ENCODE assay signal across 8 cellular contexts in genomic region chr5:180670586-180671359, GRCh38. TPM values are rescaled to one million over a fixed set of nuclear protein-coding genes. Genes with fewer than 3 reads are reported as not detected.
DNase-seq lines count a peak whose midpoint lies in the region; ATAC-seq and TF ChIP-seq lines count a peak whose summit lies in the region.

No MANE protein-coding gene starts in this region.

- peaks cover 8% of the 10 kb centered on the region for H3K4me1 Mint-ChIP-seq in MCF 10A (ENCODE audit: insufficient read depth, unreplicated experiment)
- H3K4me1 Mint-ChIP-seq in activated T-helper 2 cell treated with anti-CD3 and anti-CD28 coated beads, Interferon-gamma antibody, Interleukin-2, Interleukin-4, amounts not matched to agents 10 μg/mL and 5 μg/mL and 100 μg/mL, durations not matched to agents 14 hours and 24 hours and 36 hours (ENCODE audit: low read depth) = peaks cover 5% of the 10 kb centered on the region

- H3K27ac Mint-ChIP-seq in MCF 10A (ENCODE audit: low read depth, unreplicated experiment) = no peak overlapping the region
- no peak overlapping the region for H3K27ac Mint-ChIP-seq in activated T-helper 2 cell treated with anti-CD3 and anti-CD28 coated beads, Interferon-gamma antibody, Interleukin-2, Interleukin-4, amounts not matched to agents 10 μg/mL and 5 μg/mL and 100 μg/mL, durations not matched to agents 14 hours and 24 hours and 36 hours

- peaks cover 2% of the 10 kb centered on the region for H3K9me3 Mint-ChIP-seq in MCF 10A (ENCODE audit: unreplicated experiment)
- H3K9me3 Mint-ChIP-seq in activated T-helper 2 cell treated with anti-CD3 and anti-CD28 coated beads, Interferon-gamma antibody, Interleukin-2, Interleukin-4, amounts not matched to agents 10 μg/mL and 5 μg/mL and 100 μg/mL, durations not matched to agents 14 hours and 24 hours and 36 hours = no peaks in the 10 kb centered on the region

- H3K27me3 Mint-ChIP-seq in MCF 10A (ENCODE audit: insufficient read depth, unreplicated experiment) = peaks cover 13% of the 10 kb centered on the region
- peaks cover 24% of the 10 kb centered on the region for H3K27me3 Mint-ChIP-seq in activated T-helper 2 cell treated with anti-CD3 and anti-CD28 coated beads, Interferon-gamma antibody, Interleukin-2, Interleukin-4, amounts not matched to agents 10 μg/mL and 5 μg/mL and 100 μg/mL, durations not matched to agents 14 hours and 24 hours and 36 hours (ENCODE audit: low read depth)

- DNase-seq in EH (ENCODE audit: low read depth) (peak; percentile 29), LHCN-M2 (ENCODE audit: low read depth) (peak; percentile 69), SW480 (ENCODE audit: low spot score) (peak; percentile 62), MCF 10A (ENCODE audit: unreplicated experiment) (peak; percentile 75), left colon (peak in 1 of 2 donors; percentile 53)
- DNase-seq in stimulated activated CD8-positive, alpha-beta memory T cell treated with anti-CD3 and anti-CD28 coated beads, Interleukin-12 subunit alpha, Interleukin-12 subunit beta, amount 100 ng/mL, for 4 hours (ENCODE audit: low read depth) = peak; percentile 18
- no peak for DNase-seq in activated T-helper 2 cell treated with anti-CD3 and anti-CD28 coated beads, Interferon-gamma antibody, Interleukin-2, Interleukin-4, amounts not matched to agents 10 μg/mL and 5 μg/mL and 100 μg/mL, durations not matched to agents 14 hours and 24 hours and 36 hours (ENCODE audit: low spot score)

- intact Hi-C loops in MCF 10A (cut with micrococcal nuclease) = loop anchor here (1.0 to 10.0 kb wide), 4 partner anchors 64 to 543 kb away; no protein-coding TSS in a partner anchor
- intact Hi-C loops in left colon (cut with DNase I, micrococcal nuclease) = no loop called here
- intact Hi-C loops in activated T-helper 2 cell treated with anti-CD3 and anti-CD28 coated beads, Interferon-gamma antibody, Interleukin-2, Interleukin-4, amounts not matched to agents 10 μg/mL and 5 μg/mL and 100 μg/mL, durations not matched to agents 14 hours and 24 hours and 36 hours (cut with micrococcal nuclease) = loop anchor here (5.0 kb wide), 1 partner anchor 47 kb away; no protein-coding TSS in a partner anchor

- ATAC-seq in left colon (peak; percentile 54), GM21447 (IDR thresholded peaks at IDR 0.05; ENCODE audit: unreplicated experiment) (no peak)

- no TSS peak for BruUV-seq in MCF 10A (replicated peaks; lab: Mats Ljungman, UMichigan)

- TF ChIP-seq CTCF in MCF 10A (IDR thresholded peaks at IDR 0.05; ENCODE audit: unreplicated experiment) = peak; percentile 81

- CTCF ChIA-PET in MCF 10A (lab: Yijun Ruan, JAX) = interaction anchor here (0.6 to 1.1 kb wide), 9 partner anchors 13 to 652 kb away, joined by 3 to 6 read pairs (median 4); no protein-coding TSS in a partner anchor

- no peaks in the 10 kb centered on the region for H3K36me3 Mint-ChIP-seq in MCF 10A (ENCODE audit: insufficient read depth, unreplicated experiment)
- no peaks in the 10 kb centered on the region for H3K36me3 Mint-ChIP-seq in activated T-helper 2 cell treated with anti-CD3 and anti-CD28 coated beads, Interferon-gamma antibody, Interleukin-2, Interleukin-4, amounts not matched to agents 10 μg/mL and 5 μg/mL and 100 μg/mL, durations not matched to agents 14 hours and 24 hours and 36 hours (ENCODE audit: low read depth)

- no peak overlapping the region for H3K4me3 Mint-ChIP-seq in MCF 10A (ENCODE audit: unreplicated experiment)
- no peak overlapping the region for H3K4me3 Mint-ChIP-seq in activated T-helper 2 cell treated with anti-CD3 and anti-CD28 coated beads, Interferon-gamma antibody, Interleukin-2, Interleukin-4, amounts not matched to agents 10 μg/mL and 5 μg/mL and 100 μg/mL, durations not matched to agents 14 hours and 24 hours and 36 hours (ENCODE audit: low read depth)

- POLR2A ChIA-PET in MCF 10A (lab: Yijun Ruan, JAX) = interaction anchor here (0.6 kb wide), 1 partner anchor 140 kb away, joined by 3 read pairs; no protein-coding TSS in a partner anchor

RNA-seq across cellular contexts. Expression of gene FLT4, which starts 21.4 kb away (rescaled TPM):
- 3.2 and 4.5 TPM in 2 replicates for total RNA-seq in LHCN-M2 (2014; rRNA removed)
- polyA plus RNA-seq in LHCN-M2 (2012) = 1.4 TPM
- not detected in 2 replicates for total RNA-seq in MCF 10A (2022)
- total RNA-seq in left colon = 1 to 10 TPM; 3.8 to 4.7 TPM
- total RNA-seq in activated T-helper 2 cell treated with anti-CD3 and anti-CD28 coated beads, Interferon-gamma antibody, Interleukin-2, Interleukin-4, amounts not matched to agents 10 μg/mL and 5 μg/mL and 100 μg/mL, durations not matched to agents 14 hours and 24 hours and 36 hours = 1.1 and 1.7 TPM in 2 replicates

Comparison
In these comparisons a context has a peak if more than half of its experiments do, and no peak if none do; other contexts are left out.
1. intact Hi-C loops: an anchor here in MCF 10A (1.0 to 10.0 kb wide) and activated T-helper 2 cell treated with anti-CD3 and anti-CD28 coated beads, Interferon-gamma antibody, Interleukin-2, Interleukin-4, amounts not matched to agents 10 μg/mL and 5 μg/mL and 100 μg/mL, durations not matched to agents 14 hours and 24 hours and 36 hours (5.0 kb wide); none called in left colon.